Comparison of ENCODE assay signal across 9 cellular contexts in the genomic region with DNA sequence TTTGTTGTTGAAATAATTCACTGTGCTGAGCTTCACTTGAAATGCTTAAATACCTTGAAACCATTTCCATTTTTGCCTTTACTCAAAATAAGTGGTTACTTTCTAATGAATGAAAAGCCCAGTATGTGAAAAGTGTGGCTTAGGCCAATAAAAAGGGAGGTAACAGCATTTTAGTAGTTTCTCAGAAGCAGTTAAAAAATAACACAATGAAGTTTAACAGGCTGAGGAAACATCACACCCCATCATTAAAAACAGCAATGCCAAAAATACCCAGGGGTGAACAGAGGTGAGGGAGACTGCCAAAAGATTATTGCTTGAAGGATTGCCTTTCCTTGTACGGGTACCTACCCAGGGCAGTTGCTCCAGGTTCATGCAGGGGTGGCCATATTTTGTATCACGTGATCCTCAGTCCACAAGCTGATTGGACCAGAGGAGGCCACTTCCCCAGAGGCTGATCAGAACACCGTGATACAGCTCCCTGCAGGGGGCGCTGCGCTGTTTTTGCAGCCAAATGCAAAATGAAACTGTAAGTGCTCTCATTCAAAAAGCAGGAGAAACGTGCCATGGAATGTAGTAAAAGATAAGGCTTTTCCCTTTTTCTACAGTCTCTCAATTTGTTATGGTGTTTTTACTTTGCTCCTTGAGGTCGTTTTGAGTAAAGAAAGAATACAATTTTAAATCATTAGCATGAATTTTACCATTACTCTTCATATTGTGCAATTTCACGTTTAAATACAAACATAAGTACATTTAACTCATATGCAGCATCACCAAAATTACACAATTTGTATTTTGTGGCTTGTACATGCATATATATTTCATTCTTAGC.
DNase-seq lines count a peak whose midpoint lies in the region; ATAC-seq and TF ChIP-seq lines count a peak whose summit lies in the region.
"Had no signal": no experiment of that assay in that cellular context is flagged by ENCODE, and none has a peak within 500 bp of the region (broad histone marks: within the 10 kb centered on the region; RNA-seq: fewer than 3 reads in every experiment).

No MANE protein-coding gene starts in this region.

- peaks cover 2% of the 10 kb centered on the region for H3K27me3 Mint-ChIP-seq in activated CD4-positive, alpha-beta memory T cell treated with anti-CD3 and anti-CD28 coated beads, Interleukin-2, amount 10 ng/mL, durations not matched to agents 7 days and 5 days

- POLR2A ChIA-PET in activated CD4-positive, alpha-beta memory T cell treated with anti-CD3 and anti-CD28 coated beads, Interleukin-2, amount 10 ng/mL, durations not matched to agents 7 days and 5 days (lab: Charles Lee): no interaction called here

- H3K4me1 Mint-ChIP-seq in activated CD4-positive, alpha-beta memory T cell treated with anti-CD3 and anti-CD28 coated beads, Interleukin-2, amount 10 ng/mL, durations not matched to agents 7 days and 5 days: peaks cover 23% of the 10 kb centered on the region
- H3K4me1 Mint-ChIP-seq: CD4-positive, alpha-beta memory T cell had no signal

- H3K9me3 Mint-ChIP-seq in activated CD4-positive, alpha-beta memory T cell treated with anti-CD3 and anti-CD28 coated beads, Interleukin-2, amount 10 ng/mL, durations not matched to agents 7 days and 5 days: no peaks in the 10 kb centered on the region

- WGBS in esophagus squamous epithelium, 2 donors: 25 to 45% methylated on average over 8 of the region's 8 CpGs

- peak overlapping the region in 2 of 4 donors; percentile 19 to 31 for H3K4me3 ChIP-seq in esophagus squamous epithelium

- peak; percentile 39 to 87 (median 71) for TF ChIP-seq CTCF in esophagus squamous epithelium (IDR thresholded peaks at IDR 0.05)

- H3K27ac ChIP-seq in esophagus squamous epithelium: peak overlapping the region in 1 of 4 donors; percentile 39

- no peaks in the 10 kb centered on the region for H3K27me3 ChIP-seq in esophagus squamous epithelium

- ATAC-seq in HG02610 (IDR thresholded peaks at IDR 0.05; ENCODE audit: unreplicated experiment): no peak

- no peak overlapping the region for H3K4me3 Mint-ChIP-seq in activated CD4-positive, alpha-beta memory T cell treated with anti-CD3 and anti-CD28 coated beads, Interleukin-2, amount 10 ng/mL, durations not matched to agents 7 days and 5 days
- H3K4me3 Mint-ChIP-seq: CD4-positive, alpha-beta memory T cell had no signal

- H3K9me3 ChIP-seq in esophagus squamous epithelium: no peaks in the 10 kb centered on the region

- intact Hi-C loops in esophagus squamous epithelium (cut with DNase I): no loop called here

- H3K4me1 ChIP-seq in esophagus squamous epithelium: peaks cover 0 to 20% (median 5%) of the 10 kb centered on the region in 3 donors

- CTCF ChIA-PET in activated CD4-positive, alpha-beta memory T cell treated with anti-CD3 and anti-CD28 coated beads, Interleukin-2, amount 10 ng/mL, durations not matched to agents 7 days and 5 days (lab: Charles Lee): interaction anchor here (1.0 to 1.2 kb wide), 2 partner anchors 60 to 234 kb away, joined by 3 read pairs; no protein-coding TSS in a partner anchor

- TF ChIP-seq POLR2A in esophagus squamous epithelium (IDR thresholded peaks at IDR 0.05): no peak

- H3K36me3 ChIP-seq in esophagus squamous epithelium: no peaks in the 10 kb centered on the region

- H3K36me3 Mint-ChIP-seq in activated CD4-positive, alpha-beta memory T cell treated with anti-CD3 and anti-CD28 coated beads, Interleukin-2, amount 10 ng/mL, durations not matched to agents 7 days and 5 days (ENCODE audit: low read depth): no peaks in the 10 kb centered on the region
- H3K36me3 Mint-ChIP-seq: CD4-positive, alpha-beta memory T cell had no signal

- DNase-seq in SIG-M5 treated with dmso at 0.1 percent for 504 hours (lab: John Stamatoyannopoulos, UW; ENCODE audit: unreplicated experiment) (peak; percentile 1), SIG-M5 (lab: John Stamatoyannopoulos, UW) (no peak), NCI-H2107 (lab: John Stamatoyannopoulos, UW) (peak; percentile 94), esophagus squamous epithelium (lab: John Stamatoyannopoulos, UW) (no peak), myocyte (ENCODE audit: low read depth) (peak; percentile 83), superior temporal gyrus (ENCODE audit: extremely low spot score) (peak; percentile 97)
- peak; percentile 54 for DNase-seq in activated CD4-positive, alpha-beta memory T cell treated with anti-CD3 and anti-CD28 coated beads, Interleukin-2, amount 10 ng/mL, durations not matched to agents 7 days and 5 days

- no peak overlapping the region for H3K27ac Mint-ChIP-seq in activated CD4-positive, alpha-beta memory T cell treated with anti-CD3 and anti-CD28 coated beads, Interleukin-2, amount 10 ng/mL, durations not matched to agents 7 days and 5 days
- H3K27ac Mint-ChIP-seq: CD4-positive, alpha-beta memory T cell had no signal

Comparison
In these comparisons a context has a peak if more than half of its experiments do, and no peak if none do; other contexts are left out.
1. DNase-seq: peak in SIG-M5 treated with dmso at 0.1 percent for 504 hours (single experiment), NCI-H2107 (single experiment), activated CD4-positive, alpha-beta memory T cell treated with anti-CD3 and anti-CD28 coated beads, Interleukin-2, amount 10 ng/mL, durations not matched to agents 7 days and 5 days (single experiment), myocyte (single experiment) and superior temporal gyrus (single experiment); none in SIG-M5 (single experiment) and esophagus squamous epithelium (single experiment).